In genomic region chr3:4174760-4175159, GRCh38 we compare ENCODE assay signal across 22 cellular contexts.
"Had no signal": no experiment of that assay in that cellular context is flagged by ENCODE, and none has a peak within 500 bp of the region (broad histone marks: within the 10 kb centered on the region; RNA-seq: fewer than 3 reads in every experiment).

No MANE protein-coding gene starts in this region.

- H3K4me1 Mint-ChIP-seq: activated naive CD8-positive, alpha-beta T cell treated with anti-CD3 and anti-CD28 coated beads for 36 hours; nephron had no signal

- H3K27ac Mint-ChIP-seq: activated CD4-positive, alpha-beta memory T cell treated with anti-CD3 and anti-CD28 coated beads for 36 hours; activated naive CD8-positive, alpha-beta T cell treated with anti-CD3 and anti-CD28 coated beads for 36 hours; effector memory CD8-positive, alpha-beta T cell; nephron had no signal

- DNase-seq: activated CD4-positive, alpha-beta memory T cell treated with anti-CD3 and anti-CD28 coated beads for 36 hours; activated CD4-positive, alpha-beta T cell treated with anti-CD3 and anti-CD28 coated beads for 48 hours; activated naive CD4-positive, alpha-beta T cell treated with Interleukin-2 at 50 U/mL for 16 hours; activated naive CD8-positive, alpha-beta T cell treated with anti-CD3 and anti-CD28 coated beads for 36 hours; activated T-cell treated with anti-CD3 and anti-CD28 coated beads, Interleukin-2, amount 50 U/mL, for 48 hours; central memory CD4-positive, alpha-beta T cell; dorsolateral prefrontal cortex; effector memory CD8-positive, alpha-beta T cell; esophagus squamous epithelium; gastrocnemius medialis; hypothalamus; psoas muscle; stimulated activated CD4-positive, alpha-beta T cell treated with anti-CD3 and anti-CD28 coated beads, Interleukin-4, amount 100 ng/mL, for 24 hours; stimulated activated naive CD4-positive, alpha-beta T cell treated with Interleukin-2 at 50 U/mL for 16 hours; T1000; upper lobe of right lung had no signal

- H3K4me1 ChIP-seq: esophagus squamous epithelium, gastrocnemius medialis, pancreas, psoas muscle, upper lobe of right lung had no signal

- H3K4me3 ChIP-seq: dorsolateral prefrontal cortex, esophagus squamous epithelium, gastrocnemius medialis, pancreas, psoas muscle, upper lobe of right lung had no signal

- ATAC-seq: effector memory CD8-positive, alpha-beta T cell; gastrocnemius medialis; pancreas; psoas muscle; right cardiac atrium; upper lobe of right lung had no signal

- H3K36me3 Mint-ChIP-seq: activated CD4-positive, alpha-beta memory T cell treated with anti-CD3 and anti-CD28 coated beads for 36 hours had no signal

- H3K9me3 ChIP-seq: gastrocnemius medialis, pancreas, psoas muscle, upper lobe of right lung had no signal

- H3K27ac ChIP-seq: dorsolateral prefrontal cortex, esophagus squamous epithelium, gastrocnemius medialis, pancreas, psoas muscle, upper lobe of right lung had no signal

- H3K36me3 ChIP-seq: esophagus squamous epithelium, gastrocnemius medialis, pancreas, upper lobe of right lung had no signal

- H3K4me3 Mint-ChIP-seq: activated CD4-positive, alpha-beta memory T cell treated with anti-CD3 and anti-CD28 coated beads for 36 hours; activated naive CD8-positive, alpha-beta T cell treated with anti-CD3 and anti-CD28 coated beads for 36 hours; effector memory CD8-positive, alpha-beta T cell; nephron had no signal

- H3K27me3 ChIP-seq: dorsolateral prefrontal cortex, esophagus squamous epithelium, gastrocnemius medialis, pancreas, upper lobe of right lung had no signal

- H3K27me3 Mint-ChIP-seq: activated CD4-positive, alpha-beta memory T cell treated with anti-CD3 and anti-CD28 coated beads for 36 hours; activated naive CD8-positive, alpha-beta T cell treated with anti-CD3 and anti-CD28 coated beads for 36 hours; effector memory CD8-positive, alpha-beta T cell had no signal

- FAIRE-seq: astrocyte, colon, endothelial cell of umbilical vein, pancreas had no signal
